In the genomic region with DNA sequence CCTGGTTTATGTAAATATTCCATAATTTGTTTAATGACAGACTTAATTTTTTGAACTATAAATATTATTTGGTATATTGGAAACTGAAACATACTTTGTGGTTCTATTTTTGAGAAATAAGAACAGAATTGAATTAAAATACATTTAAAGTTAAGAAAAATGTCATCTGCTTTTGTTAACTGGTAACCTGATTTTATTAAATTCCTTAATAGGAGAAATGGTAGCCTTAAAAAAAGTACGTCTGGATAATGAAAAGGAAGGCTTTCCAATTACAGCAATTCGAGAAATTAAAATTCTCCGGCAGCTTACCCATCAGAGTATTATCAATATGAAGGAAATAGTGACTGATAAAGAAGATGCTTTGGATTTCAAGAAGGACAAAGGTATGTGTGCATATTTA, we compare ENCODE assay signal across 16 cellular contexts. TPM values are rescaled to one million over a fixed set of nuclear protein-coding genes. Genes with fewer than 3 reads are reported as not detected.
A peak's percentile ranks its signal among the peaks of the same experiment; 100 is the strongest.
DNase-seq lines count a peak whose midpoint lies in the region; ATAC-seq, FAIRE-seq and TF ChIP-seq lines count a peak whose summit lies in the region.
"Had no signal": no experiment of that assay in that cellular context is flagged by ENCODE, and none has a peak within 500 bp of the region (broad histone marks: within the 10 kb centered on the region; RNA-seq: fewer than 3 reads in every experiment).

No MANE protein-coding gene starts in this region.

- H3K9me3 Mint-ChIP-seq in Calu3 (ENCODE audit: low read depth, unreplicated experiment), result no peaks in the 10 kb centered on the region
- H3K9me3 Mint-ChIP-seq: CD4-positive, CD25-positive, alpha-beta regulatory T cell; CD8-positive, alpha-beta T cell had no signal

- intact Hi-C loops in Calu3 (cut with micrococcal nuclease; ENCODE audit: unreplicated experiment), result no loop called here

- H3K4me3 Mint-ChIP-seq in Calu3 (ENCODE audit: low read depth, unreplicated experiment), result no peak overlapping the region
- H3K4me3 Mint-ChIP-seq: B cell; CD4-positive, CD25-positive, alpha-beta regulatory T cell; CD8-positive, alpha-beta T cell had no signal

- peaks cover 30% of the 10 kb centered on the region for H3K4me1 Mint-ChIP-seq in Calu3 (ENCODE audit: low read depth, unreplicated experiment)

- peak overlapping the region; percentile 56 for H3K27ac Mint-ChIP-seq in Calu3 (ENCODE audit: unreplicated experiment)
- H3K27ac Mint-ChIP-seq: B cell; CD4-positive, CD25-positive, alpha-beta regulatory T cell; CD8-positive, alpha-beta T cell had no signal

- no TSS peak for BruUV-seq in Calu3 (replicated peaks; lab: Mats Ljungman, UMichigan)

- H3K27me3 Mint-ChIP-seq in Calu3 (ENCODE audit: unreplicated experiment), result no peaks in the 10 kb centered on the region
- H3K27me3 Mint-ChIP-seq: B cell; CD4-positive, CD25-positive, alpha-beta regulatory T cell had no signal

- FAIRE-seq in RCC 7860 (lab: Jason Lieb, UNC) (peak; percentile 54), frontal cortex (lab: Jason Lieb, UNC) (peak; percentile 23), GM12892 (lab: Jason Lieb, UNC) (no peak)
- FAIRE-seq: GM19239, H1 had no signal

- no peak for DNase-seq in Calu3
- no peak for DNase-seq in RCC 7860 (ENCODE audit: low spot score)
- DNase-seq in frontal cortex (ENCODE audit: low spot score in 2 of 2), result no peak
- DNase-seq in iPS-NIHi11 (ENCODE audit: low spot score), result no peak
- no peak for DNase-seq in GM12892 (ENCODE audit: insufficient read length)
- DNase-seq: CD4-positive, CD25-positive, alpha-beta regulatory T cell; CD8-positive, alpha-beta T cell; DMS53; DMS79 treated with DMSO at 0.1 percent for 48 hours; GM23248; H7; HCEC 1CT had no signal

- TF ChIP-seq POLR2A in GM12892 (IDR thresholded peaks at IDR 0.05; ENCODE audit: low read depth, low read length), result no peak

- no peak for ATAC-seq in HG02623 (IDR thresholded peaks at IDR 0.05; ENCODE audit: unreplicated experiment)
- ATAC-seq: CD8-positive, alpha-beta T cell had no signal

- H3K36me3 Mint-ChIP-seq in Calu3 (ENCODE audit: insufficient read depth, unreplicated experiment), result peaks cover 43% of the 10 kb centered on the region

- CTCF ChIA-PET in Calu3 (lab: Charles Lee), result no interaction called here

- TF ChIP-seq CTCF in Calu3 (IDR thresholded peaks at IDR 0.05; ENCODE audit: unreplicated experiment), result no peak

RNA-seq across cellular contexts. Expression of a gene that starts 51.6 kb away (rescaled TPM):
- total RNA-seq in Calu3 (2022) (84.4 and 86.7 TPM in 2 replicates), frontal cortex (133 TPM)
- 26.2 TPM for polyA plus RNA-seq in GM12892 (2012; ENCODE audit: missing spikeins)
